In genomic region chr1:222618001-222618879, GRCh38 we compare ENCODE assay signal across 8 cellular contexts. TPM values are rescaled to one million over a fixed set of nuclear protein-coding genes. Genes with fewer than 3 reads are reported as not detected.
DNase-seq lines count a peak whose midpoint lies in the region; ATAC-seq and TF ChIP-seq lines count a peak whose summit lies in the region.

A gene with protein sequence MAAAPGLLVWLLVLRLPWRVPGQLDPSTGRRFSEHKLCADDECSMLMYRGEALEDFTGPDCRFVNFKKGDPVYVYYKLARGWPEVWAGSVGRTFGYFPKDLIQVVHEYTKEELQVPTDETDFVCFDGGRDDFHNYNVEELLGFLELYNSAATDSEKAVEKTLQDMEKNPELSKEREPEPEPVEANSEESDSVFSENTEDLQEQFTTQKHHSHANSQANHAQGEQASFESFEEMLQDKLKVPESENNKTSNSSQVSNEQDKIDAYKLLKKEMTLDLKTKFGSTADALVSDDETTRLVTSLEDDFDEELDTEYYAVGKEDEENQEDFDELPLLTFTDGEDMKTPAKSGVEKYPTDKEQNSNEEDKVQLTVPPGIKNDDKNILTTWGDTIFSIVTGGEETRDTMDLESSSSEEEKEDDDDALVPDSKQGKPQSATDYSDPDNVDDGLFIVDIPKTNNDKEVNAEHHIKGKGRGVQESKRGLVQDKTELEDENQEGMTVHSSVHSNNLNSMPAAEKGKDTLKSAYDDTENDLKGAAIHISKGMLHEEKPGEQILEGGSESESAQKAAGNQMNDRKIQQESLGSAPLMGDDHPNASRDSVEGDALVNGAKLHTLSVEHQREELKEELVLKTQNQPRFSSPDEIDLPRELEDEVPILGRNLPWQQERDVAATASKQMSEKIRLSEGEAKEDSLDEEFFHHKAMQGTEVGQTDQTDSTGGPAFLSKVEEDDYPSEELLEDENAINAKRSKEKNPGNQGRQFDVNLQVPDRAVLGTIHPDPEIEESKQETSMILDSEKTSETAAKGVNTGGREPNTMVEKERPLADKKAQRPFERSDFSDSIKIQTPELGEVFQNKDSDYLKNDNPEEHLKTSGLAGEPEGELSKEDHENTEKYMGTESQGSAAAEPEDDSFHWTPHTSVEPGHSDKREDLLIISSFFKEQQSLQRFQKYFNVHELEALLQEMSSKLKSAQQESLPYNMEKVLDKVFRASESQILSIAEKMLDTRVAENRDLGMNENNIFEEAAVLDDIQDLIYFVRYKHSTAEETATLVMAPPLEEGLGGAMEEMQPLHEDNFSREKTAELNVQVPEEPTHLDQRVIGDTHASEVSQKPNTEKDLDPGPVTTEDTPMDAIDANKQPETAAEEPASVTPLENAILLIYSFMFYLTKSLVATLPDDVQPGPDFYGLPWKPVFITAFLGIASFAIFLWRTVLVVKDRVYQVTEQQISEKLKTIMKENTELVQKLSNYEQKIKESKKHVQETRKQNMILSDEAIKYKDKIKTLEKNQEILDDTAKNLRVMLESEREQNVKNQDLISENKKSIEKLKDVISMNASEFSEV (N-terminal part only) (plus strand): TSS chr1:222618097. CDS start chr1:222618111, 14 bp downstream.

- no peak for TF ChIP-seq CTCF in choroid plexus epithelial cell (conservative IDR thresholded peaks at IDR 0.05; ENCODE audit: low read depth, low read length)

- H3K4me3 ChIP-seq in choroid plexus epithelial cell (ENCODE audit: low read depth, low read length): peak within 1 kb of the TSS; percentile 84

- intact Hi-C loops in left colon (cut with DNase I, micrococcal nuclease): no loop called here

- DNase-seq in NCI-H524 (lab: John Stamatoyannopoulos, UW): peak; percentile 59 to 65
- no peak for DNase-seq in NCI-H524 treated with DMSO at 0.1 percent for 48 hours (lab: John Stamatoyannopoulos, UW)
- DNase-seq in NCI-H2107 treated with DMSO at 0.1 percent for 48 hours (lab: John Stamatoyannopoulos, UW; ENCODE audit: unreplicated experiment): peak; percentile 25
- DNase-seq in activated CD4-positive, CD25-positive, alpha-beta regulatory T cell treated with anti-CD3 and anti-CD28 coated beads, Interleukin-2, amount 50 U/mL, for 72 hours: peak; percentile 74
- DNase-seq in choroid plexus epithelial cell (ENCODE audit: low read depth): peak; percentile 16
- peak; percentile 32 to 85 for DNase-seq in left colon
- peak; percentile 52 to 74 for DNase-seq in stimulated activated CD4-positive, alpha-beta T cell treated with anti-CD3 and anti-CD28 coated beads, Interleukin-2, amount 100 ng/mL, for 24 hours

- ATAC-seq in HG02870 (IDR thresholded peaks at IDR 0.05; ENCODE audit: unreplicated experiment) (peak; percentile 44), left colon (peak; percentile 68)

RNA-seq across cellular contexts. Expression of the gene that starts here (rescaled TPM):
- 10 to 100 TPM; 67.4 to 68.3 TPM for total RNA-seq in left colon
